Comparison of ENCODE assay signal across 8 cellular contexts in the genomic region with DNA sequence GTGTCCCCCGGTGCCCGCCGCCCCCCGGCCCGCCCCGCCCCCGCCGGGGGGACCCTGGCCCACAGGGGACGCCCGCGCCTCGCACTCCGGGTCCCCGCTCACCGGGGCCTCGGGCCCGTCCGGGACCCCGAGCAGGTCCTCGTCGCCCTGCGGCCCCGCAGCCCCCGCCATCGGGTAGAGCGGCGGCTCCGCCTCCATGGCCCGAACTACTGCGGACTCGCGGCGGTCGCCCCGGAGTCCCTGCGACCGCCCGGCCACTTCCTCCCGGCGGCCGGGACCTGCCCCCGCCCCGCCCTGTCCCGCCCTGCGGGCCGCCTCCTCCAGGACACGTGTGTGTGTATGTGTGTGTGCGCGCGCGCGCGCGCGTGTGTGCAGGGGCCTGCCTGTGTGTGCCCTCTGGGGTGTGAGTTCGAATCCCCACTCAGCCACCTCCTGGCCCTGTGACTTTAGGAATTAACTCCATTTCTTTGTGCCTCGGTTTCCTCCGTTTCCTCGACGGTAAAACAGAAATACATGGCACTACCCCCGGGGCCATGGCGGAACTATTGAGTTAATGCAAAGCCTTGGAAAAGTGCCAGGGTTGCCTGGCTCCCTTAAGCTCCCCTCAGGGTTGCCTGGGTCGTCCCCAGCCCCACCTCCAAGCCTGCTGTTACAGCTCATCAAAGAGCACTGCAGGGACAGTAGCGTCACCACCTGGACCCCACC. TPM values are rescaled to one million over a fixed set of nuclear protein-coding genes. Genes with fewer than 3 reads are reported as not detected.
DNase-seq lines count a peak whose midpoint lies in the region; ATAC-seq and TF ChIP-seq lines count a peak whose summit lies in the region.

A gene with protein sequence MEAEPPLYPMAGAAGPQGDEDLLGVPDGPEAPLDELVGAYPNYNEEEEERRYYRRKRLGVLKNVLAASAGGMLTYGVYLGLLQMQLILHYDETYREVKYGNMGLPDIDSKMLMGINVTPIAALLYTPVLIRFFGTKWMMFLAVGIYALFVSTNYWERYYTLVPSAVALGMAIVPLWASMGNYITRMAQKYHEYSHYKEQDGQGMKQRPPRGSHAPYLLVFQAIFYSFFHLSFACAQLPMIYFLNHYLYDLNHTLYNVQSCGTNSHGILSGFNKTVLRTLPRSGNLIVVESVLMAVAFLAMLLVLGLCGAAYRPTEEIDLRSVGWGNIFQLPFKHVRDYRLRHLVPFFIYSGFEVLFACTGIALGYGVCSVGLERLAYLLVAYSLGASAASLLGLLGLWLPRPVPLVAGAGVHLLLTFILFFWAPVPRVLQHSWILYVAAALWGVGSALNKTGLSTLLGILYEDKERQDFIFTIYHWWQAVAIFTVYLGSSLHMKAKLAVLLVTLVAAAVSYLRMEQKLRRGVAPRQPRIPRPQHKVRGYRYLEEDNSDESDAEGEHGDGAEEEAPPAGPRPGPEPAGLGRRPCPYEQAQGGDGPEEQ (minus strand): TSS at position 252 of the 705 bp plus-strand sequence. CDS start 54 bp downstream, at position 198.

- H3K9me3 ChIP-seq in A673 (ENCODE audit: low read depth, low read length, poor library complexity, severe bottlenecking) = no peaks in the 10 kb centered on the region
- no peaks in the 10 kb centered on the region for H3K9me3 ChIP-seq in Peyer's patch
- no peaks in the 10 kb centered on the region for H3K9me3 ChIP-seq in fibroblast of lung (ENCODE audit: control insufficient read depth, insufficient read depth, low read depth, low read length)

- no peak within 1 kb of the TSS for H3K27ac Mint-ChIP-seq in nephron progenitor cell
- H3K27ac Mint-ChIP-seq in stimulated activated naive CD8-positive, alpha-beta T cell treated with anti-CD3 and anti-CD28 coated beads, Interleukin-15, amount 100 ng/mL, for 72 hours = peak within 1 kb of the TSS; percentile 67 to 90

- no peaks in the 10 kb centered on the region for H3K79me2 ChIP-seq in fibroblast of lung (ENCODE audit: control insufficient read depth, insufficient read depth, low read length)

- H3K9ac ChIP-seq in fibroblast of lung (ENCODE audit: insufficient read depth, low read length) = peak within 1 kb of the TSS; percentile 51

- no TSS peak for BruUV-seq in A673 (replicated peaks; lab: Mats Ljungman, UMichigan)

- H3K4me1 ChIP-seq in A673 (ENCODE audit: insufficient read depth, low read length, poor library complexity, severe bottlenecking) = peaks cover 6% of the 10 kb centered on the region
- peaks cover 0 to 35% (median 21%) of the 10 kb centered on the region in 4 donors for H3K4me1 ChIP-seq in Peyer's patch
- no peaks in the 10 kb centered on the region for H3K4me1 ChIP-seq in fibroblast of lung (ENCODE audit: control insufficient read depth, extremely low read depth, insufficient read depth, low read length)

- peaks cover 61% of the 10 kb centered on the region for H3K27me3 Mint-ChIP-seq in nephron progenitor cell (ENCODE audit: low read depth, poor library complexity)
- no peaks in the 10 kb centered on the region for H3K27me3 Mint-ChIP-seq in stimulated activated naive CD8-positive, alpha-beta T cell treated with anti-CD3 and anti-CD28 coated beads, Interleukin-15, amount 100 ng/mL, for 72 hours

- POLR2A ChIA-PET in A673 (lab: Charles Lee; ENCODE audit: low non-redundant PET) = no interaction called here

- H3K4me3 Mint-ChIP-seq in nephron progenitor cell = peak within 1 kb of the TSS; percentile 81
- H3K4me3 Mint-ChIP-seq in stimulated activated naive CD8-positive, alpha-beta T cell treated with anti-CD3 and anti-CD28 coated beads, Interleukin-15, amount 100 ng/mL, for 72 hours = peak within 1 kb of the TSS; percentile 85 to 90

- H3K27ac ChIP-seq in A673 (ENCODE audit: low read depth, low read length, poor library complexity, severe bottlenecking) = no peak within 1 kb of the TSS
- H3K27ac ChIP-seq in Peyer's patch = peak within 1 kb of the TSS; percentile 88 to 94 (median 90)
- no peak within 1 kb of the TSS for H3K27ac ChIP-seq in fibroblast of lung (ENCODE audit: insufficient read depth, low read length)

- TF ChIP-seq POLR2A in GM18526 (IDR thresholded peaks at IDR 0.05; ENCODE audit: extremely low read depth, insufficient read length) (peak; percentile 82), Peyer's patch (IDR thresholded peaks at IDR 0.05) (peak; percentile 83 to 84)

- H3K4me1 Mint-ChIP-seq in nephron progenitor cell = peaks cover 15% of the 10 kb centered on the region
- H3K4me1 Mint-ChIP-seq in stimulated activated naive CD8-positive, alpha-beta T cell treated with anti-CD3 and anti-CD28 coated beads, Interleukin-15, amount 100 ng/mL, for 72 hours = peaks cover 29% of the 10 kb centered on the region

- H3K4me3 ChIP-seq in A673 (ENCODE audit: low read depth, low read length, poor library complexity, severe bottlenecking) (peak within 1 kb of the TSS; percentile 54), Peyer's patch (peak within 1 kb of the TSS; percentile 73 to 99 (median 76)), fibroblast of lung (replicated peaks in 1 of 4; ENCODE audit: control extremely low read depth in 1 of 4, insufficient read depth in 1 of 4, low read depth in 3 of 4, low read length in 4 of 4) (peak within 1 kb of the TSS; percentile 42 to 64 (median 58))

- intact Hi-C loops in A673 (cut with micrococcal nuclease; ENCODE audit: unreplicated experiment) = loop anchor here (10.0 kb wide), 1 partner anchor 201 kb away; no protein-coding TSS in a partner anchor

- H3K27me3 ChIP-seq in A673 (replicated peaks; ENCODE audit: insufficient read depth, low read depth, low read length, poor library complexity) = peaks cover 5% of the 10 kb centered on the region
- H3K27me3 ChIP-seq in Peyer's patch = no peaks in the 10 kb centered on the region
- no peaks in the 10 kb centered on the region for H3K27me3 ChIP-seq in fibroblast of lung (ENCODE audit: control insufficient read depth, insufficient read depth, low read length)

- H2AFZ ChIP-seq in fibroblast of lung (ENCODE audit: low read length) = peak within 1 kb of the TSS; percentile 69

- no peaks in the 10 kb centered on the region for H3K36me3 ChIP-seq in A673 (ENCODE audit: insufficient read depth, low read length, poor library complexity, severe bottlenecking)
- no peaks in the 10 kb centered on the region for H3K36me3 ChIP-seq in Peyer's patch
- H3K36me3 ChIP-seq in fibroblast of lung (ENCODE audit: control insufficient read depth, insufficient read depth, low read length) = no peaks in the 10 kb centered on the region

- TF ChIP-seq CTCF in A673 (conservative IDR thresholded peaks at IDR 0.05; ENCODE audit: low read depth, low read length) (no peak), Peyer's patch (IDR thresholded peaks at IDR 0.05) (no peak), fibroblast of lung (conservative IDR thresholded peaks at IDR 0.05 in 1 of 2, IDR thresholded peaks at IDR 0.05 in 1 of 2; ENCODE audit: low read depth in 1 of 2, low read length in 2 of 2) (no peak), nephron progenitor cell (IDR thresholded peaks at IDR 0.05) (no peak)

- H3K36me3 Mint-ChIP-seq in nephron progenitor cell (ENCODE audit: low read depth) = no peaks in the 10 kb centered on the region

- no peaks in the 10 kb centered on the region for H4K20me1 ChIP-seq in fibroblast of lung (ENCODE audit: control insufficient read depth, extremely low read depth, insufficient read depth, low read length)

- ATAC-seq in HG03342 (IDR thresholded peaks at IDR 0.05; ENCODE audit: unreplicated experiment) = peak; percentile 54
- peak; percentile 96 for ATAC-seq in stimulated activated naive CD8-positive, alpha-beta T cell treated with anti-CD3 and anti-CD28 coated beads, Interleukin-15, amount 100 ng/mL, for 72 hours

- CTCF ChIA-PET in A673 (lab: Charles Lee) = no interaction called here

- peak within 1 kb of the TSS; percentile 76 for H3K4me2 ChIP-seq in fibroblast of lung (ENCODE audit: extremely low read depth, insufficient read depth, low read length)

- DNase-seq in A673 (ENCODE audit: low spot score) = peak; percentile 77
- DNase-seq in Peyer's patch = peak; percentile 91 to 96 (median 95)
- DNase-seq in activated T-cell treated with anti-CD3 and anti-CD28 coated beads, Interleukin-2, amount 50 U/mL, for 48 hours = peak; percentile 89 to 90
- DNase-seq in fibroblast of lung (ENCODE audit: low read depth in 2 of 2) = peak; percentile 77 to 79
- DNase-seq in nephron progenitor cell = peak; percentile 78
- DNase-seq in stimulated activated naive CD8-positive, alpha-beta T cell treated with anti-CD3 and anti-CD28 coated beads, Interleukin-15, amount 100 ng/mL, for 72 hours = peak; percentile 74 to 85

- H3K9me3 Mint-ChIP-seq in nephron progenitor cell = no peaks in the 10 kb centered on the region
- no peaks in the 10 kb centered on the region for H3K9me3 Mint-ChIP-seq in stimulated activated naive CD8-positive, alpha-beta T cell treated with anti-CD3 and anti-CD28 coated beads, Interleukin-15, amount 100 ng/mL, for 72 hours

RNA-seq across cellular contexts. Expression of the gene that starts here (rescaled TPM):
- total RNA-seq in A673 (2021) (1.4 and 2.4 TPM in 2 replicates), Peyer's patch (100 to 1,000 TPM in 1 of 4 donors, 10 to 100 TPM in 3; 68.7 to 154 (median 91.6) TPM), fibroblast of lung (20.0 and 20.5 TPM in 2 replicates)
- polyA plus RNA-seq in fibroblast of lung = 11.5 and 15.7 TPM in 2 replicates
- 10.8 and 17.2 TPM in 2 replicates for polyA plus RNA-seq in fibroblast of lung (2012)
- polyA minus RNA-seq in fibroblast of lung (ENCODE audit: low replicate concordance) = 35.3 and 55.9 TPM in 2 replicates

Comparison
In these comparisons a context has a peak if more than half of its experiments do, and no peak if none do; other contexts are left out.
1. H3K27ac ChIP-seq: peak in Peyer's patch (4 of 4); none in A673 (single experiment) and fibroblast of lung (single experiment).
2. Peak in every context shown above with its lines, with median percentiles within 50 percentile points of each other: DNase-seq and H3K4me3 ChIP-seq.